8 cellular contexts compared by ENCODE assay signal in the genomic region with DNA sequence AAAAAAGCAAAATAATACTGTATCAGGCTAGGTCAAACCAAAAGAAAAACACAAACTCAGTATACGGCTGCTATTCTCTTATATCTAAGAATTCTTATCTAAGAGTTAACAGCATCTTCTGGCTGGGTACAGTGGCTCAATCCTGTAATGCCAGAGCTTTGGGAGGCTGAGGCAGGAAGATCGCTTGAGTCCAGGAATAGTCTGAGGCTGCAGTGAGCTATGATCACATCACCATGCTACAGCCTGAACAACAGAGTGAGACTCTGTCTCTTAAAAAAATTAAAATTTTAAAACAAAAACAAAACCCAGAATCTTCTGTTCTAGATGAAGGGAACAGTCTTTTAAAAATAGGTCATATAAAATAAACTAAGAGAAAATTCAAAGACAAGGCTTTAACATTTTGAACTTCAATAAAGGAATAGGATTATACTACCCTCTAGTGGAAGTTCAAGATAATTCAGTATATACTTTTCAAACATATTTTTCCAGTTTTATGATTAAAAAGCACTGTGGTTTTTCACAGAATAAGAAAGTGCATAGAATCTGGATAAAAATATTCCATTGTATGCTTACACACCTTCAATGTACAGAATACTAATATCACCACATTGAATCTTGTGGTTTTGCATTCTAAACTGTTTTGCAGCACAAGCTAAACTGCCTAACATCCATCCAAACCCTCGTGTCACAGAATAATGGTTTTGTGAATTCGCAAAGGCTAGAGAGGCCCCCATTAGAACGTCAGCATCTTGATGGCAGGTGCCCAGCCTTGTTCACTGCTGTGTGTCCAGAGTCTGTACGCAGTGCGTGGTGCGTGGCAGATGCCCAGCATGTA. TPM values are rescaled to one million over a fixed set of nuclear protein-coding genes. Genes with fewer than 3 reads are reported as not detected.
DNase-seq lines count a peak whose midpoint lies in the region; ATAC-seq and TF ChIP-seq lines count a peak whose summit lies in the region.

No MANE protein-coding gene starts in this region.

- H3K4me1 ChIP-seq in naive thymus-derived CD4-positive, alpha-beta T cell (ENCODE audit: control insufficient read depth in 2 of 2, insufficient read depth in 2 of 2, low read length in 2 of 2) = peaks cover 0 to 2% of the 10 kb centered on the region in 2 donors

- no peaks in the 10 kb centered on the region for H3K9me3 ChIP-seq in naive thymus-derived CD4-positive, alpha-beta T cell (ENCODE audit: control insufficient read depth in 2 of 3, low read length in 3 of 3)

- intact Hi-C loops in naive thymus-derived CD4-positive, alpha-beta T cell (cut with micrococcal nuclease) = loop anchor here (1.0 to 10.0 kb wide), 8 partner anchors 39 to 1829 kb away; no protein-coding TSS in a partner anchor

- no peak overlapping the region for H3K27ac ChIP-seq in naive thymus-derived CD4-positive, alpha-beta T cell (ENCODE audit: low read depth, low read length)

- no peaks in the 10 kb centered on the region for H3K27me3 Mint-ChIP-seq in naive thymus-derived CD4-positive, alpha-beta T cell

- no peak overlapping the region for H3K27ac Mint-ChIP-seq in naive thymus-derived CD4-positive, alpha-beta T cell

- H3K4me3 Mint-ChIP-seq in naive thymus-derived CD4-positive, alpha-beta T cell = no peak overlapping the region

- H3K9me3 Mint-ChIP-seq in naive thymus-derived CD4-positive, alpha-beta T cell = no peaks in the 10 kb centered on the region

- H3K27me3 ChIP-seq in naive thymus-derived CD4-positive, alpha-beta T cell (ENCODE audit: control insufficient read depth in 2 of 2, insufficient read depth in 2 of 2, low read length in 2 of 2) = no peaks in the 10 kb centered on the region

- H3K4me3 ChIP-seq in choroid plexus epithelial cell (ENCODE audit: low read depth, low read length) = no peak overlapping the region
- no peak overlapping the region for H3K4me3 ChIP-seq in naive thymus-derived CD4-positive, alpha-beta T cell (ENCODE audit: low read length)

- H3K36me3 Mint-ChIP-seq in naive thymus-derived CD4-positive, alpha-beta T cell = peaks cover 0 to 11% (median 3%) of the 10 kb centered on the region in 5 donors

- peak; percentile 63 for ATAC-seq in naive thymus-derived CD4-positive, alpha-beta T cell
- no peak for ATAC-seq in GM21390 (IDR thresholded peaks at IDR 0.05; ENCODE audit: unreplicated experiment)

- POLR2A ChIA-PET in naive thymus-derived CD4-positive, alpha-beta T cell (lab: Charles Lee) = no interaction called here

- DNase-seq in DMS79 treated with DMSO at 0.1 percent for 48 hours (lab: John Stamatoyannopoulos, UW) = peak; percentile 15
- no peak for DNase-seq in DMS79 (lab: John Stamatoyannopoulos, UW)
- DNase-seq in NCI-H69 (lab: John Stamatoyannopoulos, UW) = peak; percentile 66
- DNase-seq in choroid plexus epithelial cell (ENCODE audit: low read depth) = peak; percentile 52
- DNase-seq in naive thymus-derived CD4-positive, alpha-beta T cell = peak in 5 of 9 donors; percentile 11 to 30 (median 18)
- no peak for DNase-seq in COR-L47 (lab: John Stamatoyannopoulos, UW)
- DNase-seq in occipital lobe (lab: John Stamatoyannopoulos, UW) = no peak

- CTCF ChIA-PET in naive thymus-derived CD4-positive, alpha-beta T cell (lab: Charles Lee) = interaction anchor here (0.6 to 1.6 kb wide), 6 partner anchors 97 to 1437 kb away, joined by 3 to 4 read pairs (median 3); no protein-coding TSS in a partner anchor

- H3K4me1 Mint-ChIP-seq in naive thymus-derived CD4-positive, alpha-beta T cell = peaks cover 21 to 52% (median 40%) of the 10 kb centered on the region in 7 donors

- H3K36me3 ChIP-seq in naive thymus-derived CD4-positive, alpha-beta T cell (ENCODE audit: control insufficient read depth in 2 of 3, insufficient read depth in 3 of 3, low read length in 3 of 3) = no peaks in the 10 kb centered on the region

- peak; percentile 46 for TF ChIP-seq CTCF in choroid plexus epithelial cell (conservative IDR thresholded peaks at IDR 0.05; ENCODE audit: low read depth, low read length)

RNA-seq across cellular contexts. Expression of a gene that starts 39.3 kb away (rescaled TPM):
- 10 to 100 TPM; 19.8 to 30.8 (median 25.3) TPM for total RNA-seq in naive thymus-derived CD4-positive, alpha-beta T cell
- polyA plus RNA-seq in naive thymus-derived CD4-positive, alpha-beta T cell = 10 to 100 TPM; 33.7 to 40.0 TPM
- 5.9 TPM for total RNA-seq in occipital lobe

Comparison
In these comparisons a context has a peak if more than half of its experiments do, and no peak if none do; other contexts are left out.
1. DNase-seq: peak in DMS79 treated with DMSO at 0.1 percent for 48 hours (single experiment), NCI-H69 (single experiment), choroid plexus epithelial cell (single experiment) and naive thymus-derived CD4-positive, alpha-beta T cell (5 of 9); none in DMS79 (single experiment), COR-L47 (single experiment) and occipital lobe (single experiment).